ENCODE assay signal across 10 cellular contexts in genomic region chr15:60399931-60400330, GRCh38. TPM values are rescaled to one million over a fixed set of nuclear protein-coding genes. Genes with fewer than 3 reads are reported as not detected.
A peak's percentile ranks its signal among the peaks of the same experiment; 100 is the strongest.
DNase-seq lines count a peak whose midpoint lies in the region; ATAC-seq and TF ChIP-seq lines count a peak whose summit lies in the region.
"Had no signal": no experiment of that assay in that cellular context is flagged by ENCODE, and none has a peak within 500 bp of the region (broad histone marks: within the 10 kb centered on the region; RNA-seq: fewer than 3 reads in every experiment).

No MANE protein-coding gene starts in this region.

- no peaks in the 10 kb centered on the region for H3K27me3 ChIP-seq in CD4-positive, alpha-beta T cell (ENCODE audit: control insufficient read depth, insufficient read depth, low read length)
- no peaks in the 10 kb centered on the region for H3K27me3 ChIP-seq in osteoblast (ENCODE audit: insufficient read depth, low read length)

- intact Hi-C loops in CD4-positive, alpha-beta T cell (cut with DNase I, micrococcal nuclease) = loop anchor here (2.0 to 10.0 kb wide), 5 partner anchors 79 to 743 kb away; partner anchors contain the start of genes ICE2 (in 2 of the 2), BNIP2 (in 1 of the 2) and GTF2A2 (in 1 of the 2)

- H3K4me2 ChIP-seq in osteoblast (ENCODE audit: insufficient read depth, low read length) = peak overlapping the region; percentile 77

- no peak overlapping the region for H3K27ac ChIP-seq in CD4-positive, alpha-beta T cell (ENCODE audit: low read depth, low read length)
- peak overlapping the region; percentile 93 for H3K27ac ChIP-seq in osteoblast (ENCODE audit: low read depth, low read length)
- H3K27ac ChIP-seq: parathyroid adenoma had no signal

- TF ChIP-seq CTCF in CD4-positive, alpha-beta T cell (IDR thresholded peaks at IDR 0.05) = no peak
- no peak for TF ChIP-seq CTCF in osteoblast (IDR thresholded peaks at IDR 0.05; ENCODE audit: extremely low read depth, low read depth, low read length)

- DNase-seq in CD4-positive, alpha-beta T cell = no peak
- DNase-seq in NCI-H226 (peak; percentile 78), dedifferentiated amniotic fluid mesenchymal stem cell (ENCODE audit: extremely low spot score) (peak; percentile 80), osteoblast (ENCODE audit: insufficient read length, low spot score, missing footprints) (peak; percentile 55), CD1c-positive myeloid dendritic cell (ENCODE audit: extremely low spot score) (no peak), SHP77 treated with DMSO at 0.1 percent for 48 hours (lab: John Stamatoyannopoulos, UW) (no peak)
- DNase-seq in effector CD8-positive, alpha-beta T cell (lab: John Stamatoyannopoulos, UW) = no peak
- no peak for DNase-seq in activated CD4-positive, CD25-positive, alpha-beta regulatory T cell treated with anti-CD3 and anti-CD28 coated beads, Interleukin-2, amount 50 U/mL, for 72 hours
- DNase-seq: NCI-H1694 treated with DMSO at 0.1 percent for 48 hours had no signal

- POLR2A ChIA-PET in CD4-positive, alpha-beta T cell (lab: Charles Lee) = interaction anchor here (0.5 to 1.1 kb wide), 3 partner anchors 15 to 75 kb away, joined by 3 read pairs; no protein-coding TSS in a partner anchor

- H3K79me2 ChIP-seq in osteoblast (ENCODE audit: insufficient read depth, low read length) = peaks cover 34% of the 10 kb centered on the region

- H3K4me1 ChIP-seq in osteoblast (ENCODE audit: insufficient read depth, low read length) = peaks cover 62% of the 10 kb centered on the region
- H3K4me1 ChIP-seq: parathyroid adenoma had no signal

- peaks cover 10% of the 10 kb centered on the region for H3K27me3 Mint-ChIP-seq in CD4-positive, alpha-beta T cell

- peaks cover 15% of the 10 kb centered on the region for H3K36me3 Mint-ChIP-seq in CD4-positive, alpha-beta T cell (ENCODE audit: low read depth)

- ATAC-seq in CD4-positive, alpha-beta T cell (ENCODE audit: poor library complexity) = no peak

- peak overlapping the region; percentile 83 for H3K4me3 Mint-ChIP-seq in CD4-positive, alpha-beta T cell

- H3K36me3 ChIP-seq in osteoblast (ENCODE audit: insufficient read depth, low read length) = peaks cover 20% of the 10 kb centered on the region

- peaks cover 17% of the 10 kb centered on the region for H4K20me1 ChIP-seq in osteoblast (ENCODE audit: insufficient read depth, low read length)

- H3K9me3 Mint-ChIP-seq in CD4-positive, alpha-beta T cell = no peaks in the 10 kb centered on the region

- peaks cover 36% of the 10 kb centered on the region for H3K4me1 Mint-ChIP-seq in CD4-positive, alpha-beta T cell (ENCODE audit: low read depth)

- H3K4me3 ChIP-seq in osteoblast (ENCODE audit: insufficient read depth, low read length) = no peak overlapping the region

- CTCF ChIA-PET in CD4-positive, alpha-beta T cell (lab: Charles Lee) = no interaction called here

- peak overlapping the region; percentile 97 for H3K27ac Mint-ChIP-seq in CD4-positive, alpha-beta T cell

- no peak overlapping the region for H2AFZ ChIP-seq in osteoblast (ENCODE audit: low read length)
- H2AFZ ChIP-seq: parathyroid adenoma had no signal

- H3K9me3 ChIP-seq in CD4-positive, alpha-beta T cell (ENCODE audit: control insufficient read depth, low read length) = no peaks in the 10 kb centered on the region
- H3K9me3 ChIP-seq in osteoblast (ENCODE audit: low read depth, low read length) = no peaks in the 10 kb centered on the region

RNA-seq across cellular contexts. Expression of gene ANXA2, which starts 2.1 kb away (rescaled TPM):
- total RNA-seq in CD4-positive, alpha-beta T cell = 10 to 100 TPM; 70.8 to 74.5 TPM
- 2,826 and 3,042 TPM in 2 replicates for total RNA-seq in osteoblast

Comparison
In these comparisons a context has a peak if more than half of its experiments do, and no peak if none do; other contexts are left out.
1. DNase-seq: peak in NCI-H226 (single experiment), dedifferentiated amniotic fluid mesenchymal stem cell (single experiment) and osteoblast (single experiment); none in CD4-positive, alpha-beta T cell (0 of 10), CD1c-positive myeloid dendritic cell (single experiment), SHP77 treated with DMSO at 0.1 percent for 48 hours (single experiment), effector CD8-positive, alpha-beta T cell (single experiment) and activated CD4-positive, CD25-positive, alpha-beta regulatory T cell treated with anti-CD3 and anti-CD28 coated beads, Interleukin-2, amount 50 U/mL, for 72 hours (single experiment).
2. RNA of gene ANXA2, which starts 2.1 kb away (total RNA-seq): 2,826 to 3,042 TPM in osteoblast; 70.8 to 74.5 TPM in CD4-positive, alpha-beta T cell; every median in the first group is over 10 times any median in the second.